Comparison of ENCODE assay signal across 10 cellular contexts in the genomic region with DNA sequence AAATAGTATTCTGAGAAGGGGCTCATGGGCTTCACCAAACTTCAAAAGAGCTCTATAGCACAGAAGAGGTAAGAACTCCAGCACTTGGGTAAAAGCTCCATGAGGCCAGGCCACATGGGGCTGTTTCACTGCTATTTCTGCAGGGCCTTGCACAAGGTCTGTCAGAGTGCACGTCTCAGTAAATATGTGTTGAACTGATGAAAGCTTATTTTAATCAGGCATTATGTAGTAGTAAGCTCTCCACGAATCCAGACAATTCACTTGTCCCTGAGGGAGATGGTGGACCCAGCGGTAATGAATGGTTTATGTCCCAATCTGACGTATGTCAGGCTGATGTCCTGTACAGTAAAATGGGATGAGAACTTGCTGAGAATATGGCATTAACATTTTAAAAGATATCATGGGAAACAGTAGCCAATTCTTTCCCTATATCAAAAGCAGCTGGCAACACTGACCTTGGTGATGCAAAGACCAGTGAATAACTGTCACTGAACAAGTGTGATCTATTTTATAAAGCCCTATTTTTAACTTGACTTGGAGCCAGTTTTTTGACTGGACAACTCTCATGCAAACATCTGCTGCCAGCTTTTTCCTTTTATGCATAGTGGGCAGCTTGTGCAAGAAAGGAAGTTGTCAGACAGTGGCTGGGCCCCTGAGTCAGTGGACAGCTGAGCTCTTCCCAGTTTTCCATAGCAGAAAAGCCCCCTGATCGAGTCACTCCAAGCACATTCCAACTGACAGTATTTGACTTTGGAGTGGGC.
DNase-seq lines count a peak whose midpoint lies in the region; ATAC-seq and TF ChIP-seq lines count a peak whose summit lies in the region.
"Had no signal": no experiment of that assay in that cellular context is flagged by ENCODE, and none has a peak within 500 bp of the region (broad histone marks: within the 10 kb centered on the region; RNA-seq: fewer than 3 reads in every experiment).

No MANE protein-coding gene starts in this region.

- H3K9me3 ChIP-seq in lower lobe of right lung, result no peaks in the 10 kb centered on the region
- H3K9me3 ChIP-seq in aorta (ENCODE audit: control insufficient read depth, low read length), result no peaks in the 10 kb centered on the region
- H3K9me3 ChIP-seq in Karpas-422 (ENCODE audit: low read length), result no peaks in the 10 kb centered on the region

- no peak overlapping the region for H2AFZ ChIP-seq in Karpas-422 (ENCODE audit: low read length)

- DNase-seq in LHCN-M2 (ENCODE audit: low read depth), result peak; percentile 99
- DNase-seq in coronary artery (ENCODE audit: low spot score), result no peak
- no peak for DNase-seq in lower lobe of right lung
- peak; percentile 66 to 71 for DNase-seq in aorta
- no peak for DNase-seq in RWPE1 (ENCODE audit: low spot score)
- no peak for DNase-seq in Karpas-422
- DNase-seq: islet precursor cell; small intestine; stimulated activated naive B cell treated with anti-CD40 and anti-IgM and Interleukin-4, amounts not matched to agents 10 μg/mL and 1 μg/mL and 100 μg/mL, for 72 hours had no signal

- ATAC-seq in lower lobe of right lung (peak; percentile 51 to 52), aorta (ENCODE audit: low FRiP score) (peak; percentile 60), GM21515 (IDR thresholded peaks at IDR 0.05; ENCODE audit: unreplicated experiment) (no peak)
- ATAC-seq: stimulated activated naive B cell treated with anti-CD40 and anti-IgM and Interleukin-4, amounts not matched to agents 10 μg/mL and 1 μg/mL and 100 μg/mL, for 72 hours had no signal

- H3K79me2 ChIP-seq in Karpas-422 (ENCODE audit: low read length), result no peaks in the 10 kb centered on the region

- no peaks in the 10 kb centered on the region for H3K27me3 ChIP-seq in lower lobe of right lung (ENCODE audit: low read depth)
- no peaks in the 10 kb centered on the region for H3K27me3 ChIP-seq in aorta (ENCODE audit: control insufficient read depth in 1 of 2, insufficient read depth in 2 of 2, low read length in 1 of 2)
- no peaks in the 10 kb centered on the region for H3K27me3 ChIP-seq in Karpas-422 (ENCODE audit: low read length)

- intact Hi-C loops in lower lobe of right lung (cut with DNase I) (no loop called here), aorta (cut with DNase I) (no loop called here)

- 32 to 42% methylated on average over 5 of the region's 5 CpGs for WGBS in aorta, 2 donors

- CTCF ChIA-PET in RWPE1 (lab: Yijun Ruan, JAX), result no interaction called here

- peak overlapping the region; percentile 46 to 76 for H3K27ac ChIP-seq in coronary artery
- peak overlapping the region; percentile 69 for H3K27ac ChIP-seq in lower lobe of right lung
- peak overlapping the region in 1 of 2 donors; percentile 71 for H3K27ac ChIP-seq in aorta (ENCODE audit: low read depth in 1 of 2, low read length in 2 of 2)
- no peak overlapping the region for H3K27ac ChIP-seq in RWPE1
- H3K27ac ChIP-seq in Karpas-422 (ENCODE audit: low read length), result no peak overlapping the region

- POLR2A ChIA-PET in RWPE1 (lab: Yijun Ruan, JAX; ENCODE audit: low non-redundant PET), result no interaction called here

- no peaks in the 10 kb centered on the region for H3K36me3 ChIP-seq in lower lobe of right lung
- no peaks in the 10 kb centered on the region for H3K36me3 ChIP-seq in aorta (ENCODE audit: control insufficient read depth in 1 of 2, insufficient read depth in 2 of 2, low read length in 1 of 2)
- H3K36me3 ChIP-seq in Karpas-422 (ENCODE audit: insufficient read depth, low read length), result no peaks in the 10 kb centered on the region

- no peak for TF ChIP-seq CTCF in coronary artery (IDR thresholded peaks at IDR 0.05)
- no peak for TF ChIP-seq CTCF in lower lobe of right lung (IDR thresholded peaks at IDR 0.05)
- no peak for TF ChIP-seq CTCF in RWPE1 (conservative IDR thresholded peaks at IDR 0.05; ENCODE audit: low read depth)

- H3K9ac ChIP-seq in Karpas-422 (ENCODE audit: low read length), result no peak overlapping the region

- H3K4me1 ChIP-seq in lower lobe of right lung (no peaks in the 10 kb centered on the region), aorta (ENCODE audit: control insufficient read depth in 1 of 2, insufficient read depth in 2 of 2, low read length in 2 of 2) (peaks cover 4 to 5% of the 10 kb centered on the region in 2 donors), Karpas-422 (ENCODE audit: low read length) (no peaks in the 10 kb centered on the region)

- no peaks in the 10 kb centered on the region for H4K20me1 ChIP-seq in Karpas-422 (ENCODE audit: insufficient read depth, low read depth, low read length)

- no peak overlapping the region for H3K4me3 ChIP-seq in coronary artery
- no peak overlapping the region for H3K4me3 ChIP-seq in lower lobe of right lung
- H3K4me3 ChIP-seq in aorta (ENCODE audit: low read length in 2 of 2), result no peak overlapping the region
- H3K4me3 ChIP-seq in Karpas-422 (ENCODE audit: low read length), result no peak overlapping the region

- no peak overlapping the region for H3K4me2 ChIP-seq in Karpas-422 (ENCODE audit: low read depth, low read length, poor library complexity, severe bottlenecking)

- H3K9me2 ChIP-seq in Karpas-422 (replicated peaks; ENCODE audit: insufficient read depth, low read length), result no peaks in the 10 kb centered on the region

Comparison
In these comparisons a context has a peak if more than half of its experiments do, and no peak if none do; other contexts are left out.
1. DNase-seq: peak in LHCN-M2 (single experiment) and aorta (2 of 2); none in coronary artery (single experiment), lower lobe of right lung (single experiment), RWPE1 (single experiment) and Karpas-422 (single experiment).
2. H3K27ac ChIP-seq: peak in coronary artery (2 of 2) and lower lobe of right lung (single experiment); none in RWPE1 (single experiment) and Karpas-422 (single experiment).